ENCODE assay signal across 18 cellular contexts in the genomic region with DNA sequence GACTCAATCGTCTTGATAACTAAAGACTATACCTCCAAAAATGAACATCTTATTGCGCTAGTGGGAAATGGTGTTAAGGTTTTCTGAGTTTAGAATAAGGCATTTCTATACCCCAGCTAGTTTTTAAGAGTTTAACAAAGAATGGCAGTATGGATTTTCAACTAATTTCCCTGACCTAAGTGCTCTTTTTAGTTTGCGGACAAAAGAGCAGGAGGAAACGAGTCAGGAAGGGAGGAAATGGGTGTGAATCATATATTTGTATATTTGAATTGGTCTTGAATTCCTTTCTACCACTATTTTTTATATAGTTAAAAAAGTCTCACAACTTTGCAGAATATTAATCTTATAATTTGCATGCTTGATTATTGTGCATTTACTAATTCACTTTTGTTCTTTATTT.
"Had no signal": no experiment of that assay in that cellular context is flagged by ENCODE, and none has a peak within 500 bp of the region (broad histone marks: within the 10 kb centered on the region; RNA-seq: fewer than 3 reads in every experiment).

No MANE protein-coding gene starts in this region.

- H3K27me3 Mint-ChIP-seq: activated naive CD4-positive, alpha-beta T cell treated with anti-CD3 and anti-CD28 coated beads, Interleukin-2, amount 10 ng/mL, durations not matched to agents 7 days and 5 days; naive B cell; stimulated activated naive CD8-positive, alpha-beta T cell treated with anti-CD3 and anti-CD28 coated beads, Interleukin-15, amount 100 ng/mL, for 72 hours; type B pancreatic cell had no signal

- H3K27me3 ChIP-seq: ascending aorta, cardiac muscle cell, gastroesophageal sphincter, heart right ventricle, neural progenitor cell, ovary, spleen had no signal

- H3K36me3 Mint-ChIP-seq: activated naive CD4-positive, alpha-beta T cell treated with anti-CD3 and anti-CD28 coated beads, Interleukin-2, amount 10 ng/mL, durations not matched to agents 7 days and 5 days; type B pancreatic cell had no signal

- H3K4me1 ChIP-seq: ascending aorta, gastroesophageal sphincter, lower lobe of right lung, neural progenitor cell, spleen had no signal

- H3K4me3 Mint-ChIP-seq: activated naive CD4-positive, alpha-beta T cell treated with anti-CD3 and anti-CD28 coated beads, Interleukin-2, amount 10 ng/mL, durations not matched to agents 7 days and 5 days; naive B cell; neural progenitor cell; stimulated activated naive CD8-positive, alpha-beta T cell treated with anti-CD3 and anti-CD28 coated beads, Interleukin-15, amount 100 ng/mL, for 72 hours; type B pancreatic cell had no signal

- DNase-seq: activated CD4-positive, alpha-beta T cell treated with anti-CD3 and anti-CD28 coated beads, Interleukin-2, amount 50 U/mL, for 48 hours; activated naive CD4-positive, alpha-beta T cell treated with anti-CD3 and anti-CD28 coated beads, Interleukin-2, amount 10 ng/mL, durations not matched to agents 7 days and 5 days; heart right ventricle; left colon; lower lobe of right lung; midbrain; naive B cell; ovary; spleen; stimulated activated CD4-positive, alpha-beta T cell treated with anti-CD3 and anti-CD28 coated beads, Interleukin-1b, Interleukin-23, amount 100 ng/mL, for 48 hours; stimulated activated naive CD8-positive, alpha-beta T cell treated with anti-CD3 and anti-CD28 coated beads, Interleukin-15, amount 100 ng/mL, for 72 hours; WERI-Rb-1 had no signal

- H3K9me3 ChIP-seq: lower lobe of right lung, ovary had no signal

- H3K4me1 Mint-ChIP-seq: activated naive CD4-positive, alpha-beta T cell treated with anti-CD3 and anti-CD28 coated beads, Interleukin-2, amount 10 ng/mL, durations not matched to agents 7 days and 5 days; naive B cell; stimulated activated naive CD8-positive, alpha-beta T cell treated with anti-CD3 and anti-CD28 coated beads, Interleukin-15, amount 100 ng/mL, for 72 hours had no signal

- H3K4me3 ChIP-seq: ascending aorta, cardiac muscle cell, gastroesophageal sphincter, heart right ventricle, lower lobe of right lung, neural progenitor cell, ovary, spleen had no signal

- H3K27ac ChIP-seq: ascending aorta, cardiac muscle cell, gastroesophageal sphincter, heart right ventricle, lower lobe of right lung, neural progenitor cell, ovary, spleen, WERI-Rb-1 had no signal

- H3K4me2 ChIP-seq: neural progenitor cell had no signal

- H3K36me3 ChIP-seq: ascending aorta, cardiac muscle cell, gastroesophageal sphincter, heart right ventricle, lower lobe of right lung, neural progenitor cell, ovary, spleen, WERI-Rb-1 had no signal

- ATAC-seq: gastroesophageal sphincter; heart right ventricle; left colon; lower lobe of right lung; sciatic nerve; stimulated activated naive CD8-positive, alpha-beta T cell treated with anti-CD3 and anti-CD28 coated beads, Interleukin-15, amount 100 ng/mL, for 72 hours had no signal

- H3K9ac ChIP-seq: neural progenitor cell had no signal

- H3K27ac Mint-ChIP-seq: activated naive CD4-positive, alpha-beta T cell treated with anti-CD3 and anti-CD28 coated beads, Interleukin-2, amount 10 ng/mL, durations not matched to agents 7 days and 5 days; naive B cell; neural progenitor cell; stimulated activated naive CD8-positive, alpha-beta T cell treated with anti-CD3 and anti-CD28 coated beads, Interleukin-15, amount 100 ng/mL, for 72 hours; type B pancreatic cell had no signal

- H3K9me3 Mint-ChIP-seq: type B pancreatic cell had no signal
